Comparison of ENCODE assay signal across 13 cellular contexts in genomic region chr2:223797073-223797472, GRCh38. TPM values are rescaled to one million over a fixed set of nuclear protein-coding genes. Genes with fewer than 3 reads are reported as not detected.
DNase-seq lines count a peak whose midpoint lies in the region; ATAC-seq, FAIRE-seq and TF ChIP-seq lines count a peak whose summit lies in the region.
"Had no signal": no experiment of that assay in that cellular context is flagged by ENCODE, and none has a peak within 500 bp of the region (broad histone marks: within the 10 kb centered on the region; RNA-seq: fewer than 3 reads in every experiment).

No MANE protein-coding gene starts in this region.

- no peak overlapping the region for H3K4me3 ChIP-seq in SK-N-SH (ENCODE audit: low read depth in 2 of 2, low read length in 1 of 2)
- H3K4me3 ChIP-seq in fibroblast of mammary gland (ENCODE audit: control insufficient read depth, low read depth, low read length) = no peak overlapping the region

- peak overlapping the region in 1 of 2 experiments; percentile 69; a peak in 2 of 4 replicates for H3K27ac ChIP-seq in SK-N-SH (ENCODE audit: low read depth in 2 of 2, low read length in 1 of 2)

- H3F3A ChIP-seq in SK-N-SH (replicated peaks; ENCODE audit: insufficient read depth) = peaks cover 26% of the 10 kb centered on the region

- DNase-seq in H54 (ENCODE audit: insufficient read length, low spot score) (peak; percentile 15), SK-N-SH (no peak), fibroblast of mammary gland (ENCODE audit: low read depth) (peak; percentile 62), renal cortical epithelial cell (ENCODE audit: low read depth) (peak; percentile 96), NCI-H2107 (lab: John Stamatoyannopoulos, UW) (no peak), DMS 273 (lab: John Stamatoyannopoulos, UW; ENCODE audit: unreplicated experiment) (no peak), dedifferentiated amniotic fluid mesenchymal stem cell (ENCODE audit: extremely low spot score) (no peak)
- DNase-seq: activated CD4-positive, CD25-positive, alpha-beta regulatory T cell treated with anti-CD3 and anti-CD28 coated beads, Interleukin-2, amount 50 U/mL, for 72 hours; foreskin fibroblast; stimulated activated CD4-positive, alpha-beta T cell treated with anti-CD3 and anti-CD28 coated beads, Interleukin-2, amount 100 ng/mL, for 24 hours; stimulated activated naive CD4-positive, alpha-beta T cell had no signal

- no peak for TF ChIP-seq RAD21 in SK-N-SH (IDR thresholded peaks at IDR 0.05; ENCODE audit: low read length)

- no peak for TF ChIP-seq CTCF in SK-N-SH (IDR thresholded peaks at IDR 0.05)
- TF ChIP-seq CTCF in fibroblast of mammary gland (conservative IDR thresholded peaks at IDR 0.05; ENCODE audit: control insufficient read depth, insufficient read depth, low read depth, low read length) = no peak

- 76% methylated on average over 6 of the region's 6 CpGs for WGBS in SK-N-SH (ENCODE audit: low lambda C conversion rate)

- CTCF ChIA-PET in SK-N-SH (lab: Yijun Ruan, JAX) = interaction anchor here (0.7 to 6.1 kb wide), 26 partner anchors 9 to 1107 kb away, joined by 3 to 69 read pairs (median 4); partner anchors contain the start of gene SCG2

- H4K20me1 ChIP-seq in SK-N-SH (ENCODE audit: insufficient read depth) = no peaks in the 10 kb centered on the region

- H2AFZ ChIP-seq in SK-N-SH (ENCODE audit: low read depth) = no peak overlapping the region

- ATAC-seq in HG03025 (IDR thresholded peaks at IDR 0.05; ENCODE audit: low FRiP score, unreplicated experiment) = no peak

- 0 out of 2 replicates have a peak, but pooled peaks cover 7% of the 10 kb centered on the region for H3K9me3 ChIP-seq in SK-N-SH

- no peak overlapping the region for H3K9ac ChIP-seq in SK-N-SH

- peak overlapping the region; percentile 39; the same call in 1 of the 2 replicates for H3K4me2 ChIP-seq in SK-N-SH

- POLR2A ChIA-PET in SK-N-SH (lab: Yijun Ruan, JAX) = no interaction called here

- no peaks in the 10 kb centered on the region for H3K27me3 ChIP-seq in SK-N-SH (ENCODE audit: insufficient read depth)

- H3K9me2 ChIP-seq in SK-N-SH = no peaks in the 10 kb centered on the region

- no peak for TF ChIP-seq POLR2A in H54 (IDR thresholded peaks at IDR 0.05; ENCODE audit: low read depth, low read length)

- H3K79me2 ChIP-seq in SK-N-SH (ENCODE audit: insufficient read depth) = peaks cover 17% of the 10 kb centered on the region; the same call in 1 of the 2 replicates

- TF ChIP-seq EP300 in SK-N-SH (IDR thresholded peaks at IDR 0.05; ENCODE audit: borderline replicate concordance in 1 of 2, low read depth in 1 of 2, low read length in 1 of 2) = no peak

- peak; percentile 86 for FAIRE-seq in H54 (lab: Jason Lieb, UNC)
- FAIRE-seq: islet of Langerhans had no signal

- H3K4me1 ChIP-seq in SK-N-SH (ENCODE audit: control insufficient read depth in 1 of 2, insufficient read depth in 2 of 2, low read depth in 1 of 2, low read length in 1 of 2) = peaks cover 0 to 43% of the 10 kb centered on the region in 2 experiments; a peak in 2 of 4 replicates

- H3K36me3 ChIP-seq in SK-N-SH (replicated peaks in 1 of 2; ENCODE audit: control insufficient read depth in 1 of 2, insufficient read depth in 2 of 2, low read length in 1 of 2) = no peaks in the 10 kb centered on the region

TF ChIP-seq in SK-N-SH, 30 proteins besides CTCF, POLR2A, EP300 and RAD21:
- TF ChIP-seq, protein P1, sequence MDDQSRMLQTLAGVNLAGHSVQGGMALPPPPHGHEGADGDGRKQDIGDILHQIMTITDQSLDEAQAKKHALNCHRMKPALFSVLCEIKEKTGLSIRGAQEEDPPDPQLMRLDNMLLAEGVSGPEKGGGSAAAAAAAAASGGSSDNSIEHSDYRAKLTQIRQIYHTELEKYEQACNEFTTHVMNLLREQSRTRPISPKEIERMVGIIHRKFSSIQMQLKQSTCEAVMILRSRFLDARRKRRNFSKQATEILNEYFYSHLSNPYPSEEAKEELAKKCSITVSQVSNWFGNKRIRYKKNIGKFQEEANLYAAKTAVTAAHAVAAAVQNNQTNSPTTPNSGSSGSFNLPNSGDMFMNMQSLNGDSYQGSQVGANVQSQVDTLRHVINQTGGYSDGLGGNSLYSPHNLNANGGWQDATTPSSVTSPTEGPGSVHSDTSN (IDR thresholded peaks at IDR 0.05) = peak; percentile 72
- TF ChIP-seq GABPA (IDR thresholded peaks at IDR 0.05; ENCODE audit: low read depth) (no peak), NFIC (IDR thresholded peaks at IDR 0.05; ENCODE audit: borderline replicate concordance) (peak; percentile 45), MEF2A (IDR thresholded peaks at IDR 0.05; ENCODE audit: borderline replicate concordance, low read depth) (no peak)

RNA-seq across cellular contexts. Expression of gene AP1S3, which starts 40.3 kb away (rescaled TPM):
- polyA plus RNA-seq in SK-N-SH (2012; rRNA removed) = 4.8 and 6.1 TPM in 2 replicates
- polyA plus RNA-seq in SK-N-SH (2012; cell fraction: cytosol; rRNA removed) = 7.2 and 7.7 TPM in 2 replicates
- 1.6 and 4.1 TPM in 2 replicates for polyA plus RNA-seq in SK-N-SH (2012; cell fraction: nucleus; rRNA removed)
- total RNA-seq in renal cortical epithelial cell = 48.0 and 50.9 TPM in 2 replicates

Comparison
In these comparisons a context has a peak if more than half of its experiments do, and no peak if none do; other contexts are left out.
1. DNase-seq: peak in H54 (single experiment), fibroblast of mammary gland (single experiment) and renal cortical epithelial cell (single experiment); none in SK-N-SH (single experiment), NCI-H2107 (single experiment), DMS 273 (single experiment) and dedifferentiated amniotic fluid mesenchymal stem cell (single experiment).